ENCODE assay signal across 14 cellular contexts in the genomic region with DNA sequence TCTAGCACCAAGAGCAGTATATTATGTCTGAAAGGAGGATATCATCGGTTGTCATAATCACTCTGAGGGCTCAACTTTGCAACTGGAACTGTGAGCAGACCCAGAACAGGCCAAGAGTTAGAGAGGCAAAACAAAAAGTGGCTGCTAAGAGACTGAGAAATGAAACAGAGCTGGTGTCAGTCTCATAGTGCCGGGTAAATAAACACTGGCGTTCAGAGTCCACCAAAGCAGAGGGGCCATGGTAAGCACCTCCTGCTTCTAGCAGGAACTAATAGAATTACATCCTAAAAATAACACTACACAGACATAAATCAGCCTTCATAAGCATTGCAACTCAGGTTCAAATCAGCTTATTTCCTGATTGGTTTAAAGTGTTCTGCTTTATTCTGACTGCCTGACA. TPM values are rescaled to one million over a fixed set of nuclear protein-coding genes. Genes with fewer than 3 reads are reported as not detected.
DNase-seq lines count a peak whose midpoint lies in the region; ATAC-seq and TF ChIP-seq lines count a peak whose summit lies in the region.
"Had no signal": no experiment of that assay in that cellular context is flagged by ENCODE, and none has a peak within 500 bp of the region (broad histone marks: within the 10 kb centered on the region; RNA-seq: fewer than 3 reads in every experiment).

No MANE protein-coding gene starts in this region.

- no peaks in the 10 kb centered on the region for H3K4me1 Mint-ChIP-seq in osteocyte (ENCODE audit: unreplicated experiment)

- H3K4me3 ChIP-seq in GM12864 (ENCODE audit: low read depth, low read length) = no peak overlapping the region

- ATAC-seq in GM21360 (IDR thresholded peaks at IDR 0.05; ENCODE audit: unreplicated experiment) (peak; percentile 89), HG03060 (IDR thresholded peaks at IDR 0.05; ENCODE audit: low read depth, unreplicated experiment) (peak; percentile 36)
- ATAC-seq in activated CD4-positive, CD25-positive, alpha-beta regulatory T cell treated with anti-CD3 and anti-CD28 coated beads, Interleukin-2, amount 50 U/mL, for 24 hours = no peak
- ATAC-seq: activated T-cell treated with anti-CD3 and anti-CD28 coated beads, Interleukin-2, amount 50 U/mL, for 4 hours; foreskin keratinocyte had no signal

- peak; percentile 45 for DNase-seq in GM12864 (ENCODE audit: low read depth)
- DNase-seq in SK-N-DZ (ENCODE audit: low spot score) = peak; percentile 97
- DNase-seq in osteocyte (ENCODE audit: extremely low spot score, unreplicated experiment) = no peak
- no peak for DNase-seq in ecto neural progenitor cell (ENCODE audit: low spot score)
- no peak for DNase-seq in NCI-H2081 treated with DMSO at 0.1 percent for 48 hours (lab: John Stamatoyannopoulos, UW)
- DNase-seq: ACHN; activated T-cell treated with anti-CD3 and anti-CD28 coated beads, Interleukin-2, amount 50 U/mL, for 4 hours; central memory CD4-positive, alpha-beta T cell; foreskin keratinocyte; NCI-H2081; T-helper 1 cell had no signal

- H3K36me3 Mint-ChIP-seq in osteocyte (ENCODE audit: unreplicated experiment) = peaks cover 5% of the 10 kb centered on the region

- peaks cover 9% of the 10 kb centered on the region for H3K9me3 Mint-ChIP-seq in osteocyte (ENCODE audit: unreplicated experiment)
- H3K9me3 Mint-ChIP-seq: activated T-cell treated with anti-CD3 and anti-CD28 coated beads, Interleukin-2, amount 50 U/mL, for 4 hours had no signal

- H3K27me3 Mint-ChIP-seq in osteocyte (ENCODE audit: unreplicated experiment) = no peaks in the 10 kb centered on the region

- no peak overlapping the region for H3K27ac Mint-ChIP-seq in osteocyte (ENCODE audit: unreplicated experiment)

- no peak overlapping the region for H3K4me3 Mint-ChIP-seq in osteocyte (ENCODE audit: unreplicated experiment)
- H3K4me3 Mint-ChIP-seq: activated T-cell treated with anti-CD3 and anti-CD28 coated beads, Interleukin-2, amount 50 U/mL, for 4 hours had no signal

- TF ChIP-seq CTCF in GM12864 (IDR thresholded peaks at IDR 0.05; ENCODE audit: low read depth, low read length, missing control alignments) = no peak
- TF ChIP-seq CTCF in osteocyte (IDR thresholded peaks at IDR 0.05) = no peak

RNA-seq across cellular contexts. Expression of a gene that starts 10.3 kb away (rescaled TPM):
- 2.8 and 3.7 TPM in 2 replicates for polyA plus RNA-seq in SK-N-DZ (2014; cell fraction: cytosol; rRNA removed)
- 3.6 and 6.0 TPM in 2 replicates for polyA plus RNA-seq in SK-N-DZ (2014; cell fraction: nucleus; rRNA removed)
- total RNA-seq in osteocyte = 0.50 TPM in 1 of 2 replicates, not detected in the other

Comparison
In these comparisons a context has a peak if more than half of its experiments do, and no peak if none do; other contexts are left out.
1. DNase-seq: peak in GM12864 (single experiment) and SK-N-DZ (single experiment); none in osteocyte (single experiment), ecto neural progenitor cell (single experiment) and NCI-H2081 treated with DMSO at 0.1 percent for 48 hours (single experiment).
2. ATAC-seq: peak in GM21360 (single experiment) and HG03060 (single experiment); none in activated CD4-positive, CD25-positive, alpha-beta regulatory T cell treated with anti-CD3 and anti-CD28 coated beads, Interleukin-2, amount 50 U/mL, for 24 hours (0 of 2).